ENCODE assay signal across 17 cellular contexts in genomic region chr7:145624618-145625017, GRCh38.
DNase-seq lines count a peak whose midpoint lies in the region; ATAC-seq, FAIRE-seq and TF ChIP-seq lines count a peak whose summit lies in the region.
"Had no signal": no experiment of that assay in that cellular context is flagged by ENCODE, and none has a peak within 500 bp of the region (broad histone marks: within the 10 kb centered on the region; RNA-seq: fewer than 3 reads in every experiment).

No MANE protein-coding gene starts in this region.

- DNase-seq in H54 (ENCODE audit: insufficient read length, low spot score) (no peak), Panc1 (ENCODE audit: low read depth, low spot score) (peak; percentile 35), fibroblast of gingiva (ENCODE audit: low read depth) (peak; percentile 53), stromal cell of bone marrow (ENCODE audit: low read depth) (peak; percentile 59), NCI-H1694 (lab: John Stamatoyannopoulos, UW) (no peak), left colon (no peak)
- DNase-seq: COR-L47, DMS 273 treated with DMSO at 0.1 percent for 48 hours, DND-41, H7, Karpas-422, NCI-H1092 treated with DMSO at 0.1 percent for 48 hours, NCI-H2107, NCI-H510A, NCI-H774 had no signal

- FAIRE-seq in H54 (lab: Jason Lieb, UNC): peak; percentile 76

- no TSS peak for BruUV-seq in Panc1 (replicated peaks; lab: Mats Ljungman, UMichigan)

- no peak for TF ChIP-seq POLR2A in H54 (IDR thresholded peaks at IDR 0.05; ENCODE audit: low read depth, low read length)

- intact Hi-C loops in Panc1 (cut with micrococcal nuclease; ENCODE audit: unreplicated experiment): no loop called here
- intact Hi-C loops in left colon (cut with DNase I, micrococcal nuclease): no loop called here

- no peaks in the 10 kb centered on the region for H3K27me3 ChIP-seq in Panc1 (ENCODE audit: control insufficient read depth, insufficient read depth, low read length)
- H3K27me3 ChIP-seq: SJSA1 had no signal

- H3K36me3 ChIP-seq in Panc1 (ENCODE audit: control insufficient read depth, insufficient read depth, low read length): no peaks in the 10 kb centered on the region
- H3K36me3 ChIP-seq: SJSA1 had no signal

- no peak overlapping the region for H3K27ac ChIP-seq in Panc1 (ENCODE audit: low read length)
- H3K27ac ChIP-seq: SJSA1 had no signal

- ATAC-seq in Panc1 (no peak), GM21723 (IDR thresholded peaks at IDR 0.05; ENCODE audit: unreplicated experiment) (no peak), left colon (no peak)

- in situ Hi-C loops in Panc1 (cut with HindIII; ENCODE audit: low pct_unique_long_range_greater_than_20kb, low sequenced_read_pairs): no loop called here

- H3K4me1 ChIP-seq in Panc1 (ENCODE audit: control insufficient read depth, insufficient read depth, low read length): no peaks in the 10 kb centered on the region
- H3K4me1 ChIP-seq: SJSA1 had no signal

- POLR2A ChIA-PET in Panc1 (lab: Charles Lee): no interaction called here

- H3K9me3 ChIP-seq in Panc1 (ENCODE audit: control insufficient read depth, insufficient read depth, low read depth, low read length): no peaks in the 10 kb centered on the region

- CTCF ChIA-PET in Panc1 (lab: Charles Lee): no interaction called here

- no peak for TF ChIP-seq CTCF in Panc1 (IDR thresholded peaks at IDR 0.05)

- no peak overlapping the region for H3K4me3 ChIP-seq in Panc1 (ENCODE audit: low read depth in 2 of 2, low read length in 2 of 2)
- H3K4me3 ChIP-seq: SJSA1 had no signal

Comparison
In these comparisons a context has a peak if more than half of its experiments do, and no peak if none do; other contexts are left out.
1. DNase-seq: peak in Panc1 (single experiment), fibroblast of gingiva (single experiment) and stromal cell of bone marrow (single experiment); none in H54 (single experiment), NCI-H1694 (single experiment) and left colon (0 of 2).